In the genomic region with DNA sequence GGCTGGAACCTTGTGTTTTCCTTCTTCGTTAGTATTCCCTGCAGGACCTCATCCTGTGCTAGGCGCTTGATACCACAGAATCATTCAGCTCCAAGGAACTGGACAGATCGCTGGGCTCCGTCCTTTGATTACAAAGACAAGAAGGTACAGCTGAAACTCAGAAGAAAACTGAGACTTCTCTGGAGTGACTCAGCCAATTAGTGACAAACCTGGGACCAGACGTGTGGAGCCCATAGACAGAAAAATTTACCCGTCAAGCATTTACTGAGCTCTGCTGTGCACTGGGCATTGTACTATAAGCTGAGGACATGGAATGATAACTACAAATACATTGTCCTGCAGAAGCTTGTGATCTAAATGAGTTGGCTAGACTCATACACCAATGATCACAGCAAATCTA, we compare ENCODE assay signal across 21 cellular contexts.
"Had no signal": no experiment of that assay in that cellular context is flagged by ENCODE, and none has a peak within 500 bp of the region (broad histone marks: within the 10 kb centered on the region; RNA-seq: fewer than 3 reads in every experiment).

No MANE protein-coding gene starts in this region.

- H3K36me3 ChIP-seq: gastroesophageal sphincter, left ventricle myocardium inferior, lower lobe of right lung, spleen, tibial artery, upper lobe of left lung, uterus had no signal

- H3K4me1 ChIP-seq: psoas muscle, spleen, uterus had no signal

- ATAC-seq: esophagus mucosa; gastroesophageal sphincter; left cardiac atrium; lower lobe of right lung; natural killer cell treated with Interleukin-12 subunit alpha and Interleukin-12 subunit beta and Interleukin-15 and Interleukin-18, amount 100 ng/mL, for 72 hours; psoas muscle; sciatic nerve; stimulated activated memory B cell treated with anti-CD40 and anti-IgM and Interleukin-4, amounts not matched to agents 10 μg/mL and 1 μg/mL and 100 μg/mL, for 72 hours had no signal

- H3K27ac ChIP-seq: gastroesophageal sphincter, left ventricle myocardium inferior, lower lobe of right lung, parathyroid adenoma, psoas muscle, spleen, tibial artery, upper lobe of left lung, uterus had no signal

- H3K4me3 ChIP-seq: gastroesophageal sphincter, left ventricle myocardium inferior, lower lobe of right lung, psoas muscle, spleen, tibial artery, upper lobe of left lung, uterus had no signal

- DNase-seq: effector memory CD4-positive, alpha-beta T cell; glutamatergic neuron; kidney; left cardiac atrium; left ventricle myocardium inferior; lower lobe of right lung; psoas muscle; retina; spleen; stimulated activated CD4-positive, alpha-beta T cell treated with anti-CD3 and anti-CD28 coated beads, Interleukin-15, amount 100 ng/mL, for 24 hours; stimulated activated CD4-positive, alpha-beta T cell treated with anti-CD3 and anti-CD28 coated beads, Interleukin-1b, Interleukin-23, amount 100 ng/mL, for 48 hours; stimulated activated CD4-positive, alpha-beta T cell treated with anti-CD3 and anti-CD28 coated beads, Interleukin-4, amount 100 ng/mL, for 24 hours; tibial artery; upper lobe of left lung; uterus had no signal

- H3K9me3 ChIP-seq: gastroesophageal sphincter, left ventricle myocardium inferior, lower lobe of right lung, psoas muscle, spleen, tibial artery, upper lobe of left lung, uterus had no signal

- H3K27me3 ChIP-seq: gastroesophageal sphincter, spleen, tibial artery, upper lobe of left lung, uterus had no signal
